Comparison of ENCODE assay signal across 1 cellular context in genomic region chr10:103917326-103918052, GRCh38.
A peak's percentile ranks its signal among the peaks of the same experiment; 100 is the strongest.
TF ChIP-seq lines count a peak whose summit lies in the region.

No MANE protein-coding gene starts in this region.

TF ChIP-seq in HepG2, 621 proteins besides CTCF, POLR2A, EP300 and RAD21 (continued from another document and continues in another):
- TF ChIP-seq, protein P1, sequence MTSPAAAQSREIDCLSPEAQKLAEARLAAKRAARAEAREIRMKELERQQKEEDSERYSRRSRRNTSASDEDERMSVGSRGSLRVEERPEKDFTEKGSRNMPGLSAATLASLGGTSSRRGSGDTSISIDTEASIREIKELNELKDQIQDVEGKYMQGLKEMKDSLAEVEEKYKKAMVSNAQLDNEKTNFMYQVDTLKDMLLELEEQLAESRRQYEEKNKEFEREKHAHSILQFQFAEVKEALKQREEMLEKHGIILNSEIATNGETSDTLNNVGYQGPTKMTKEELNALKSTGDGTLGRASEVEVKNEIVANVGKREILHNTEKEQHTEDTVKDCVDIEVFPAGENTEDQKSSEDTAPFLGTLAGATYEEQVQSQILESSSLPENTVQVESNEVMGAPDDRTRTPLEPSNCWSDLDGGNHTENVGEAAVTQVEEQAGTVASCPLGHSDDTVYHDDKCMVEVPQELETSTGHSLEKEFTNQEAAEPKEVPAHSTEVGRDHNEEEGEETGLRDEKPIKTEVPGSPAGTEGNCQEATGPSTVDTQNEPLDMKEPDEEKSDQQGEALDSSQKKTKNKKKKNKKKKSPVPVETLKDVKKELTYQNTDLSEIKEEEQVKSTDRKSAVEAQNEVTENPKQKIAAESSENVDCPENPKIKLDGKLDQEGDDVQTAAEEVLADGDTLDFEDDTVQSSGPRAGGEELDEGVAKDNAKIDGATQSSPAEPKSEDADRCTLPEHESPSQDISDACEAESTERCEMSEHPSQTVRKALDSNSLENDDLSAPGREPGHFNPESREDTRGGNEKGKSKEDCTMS (CRISPR knock-in tag; conservative IDR thresholded peaks at IDR 0.05) = no peak
- TF ChIP-seq TCF7 (IDR thresholded peaks at IDR 0.05; ENCODE audit: low read depth) (no peak), MXI1 (IDR thresholded peaks at IDR 0.05; ENCODE audit: borderline replicate concordance, low read depth, low read length) (no peak; the same call in 2 of the 3 replicates), SP1 (IDR thresholded peaks at IDR 0.05) (no peak), SP1 (CRISPR knock-in tag; IDR thresholded peaks at IDR 0.05) (no peak), ZBTB33 (CRISPR knock-in tag; IDR thresholded peaks at IDR 0.05) (no peak), DR1 (CRISPR knock-in tag; IDR thresholded peaks at IDR 0.05) (no peak), ATF3 (CRISPR knock-in tag; IDR thresholded peaks at IDR 0.05) (no peak), ZNF501 (CRISPR knock-in tag; IDR thresholded peaks at IDR 0.05) (0 out of 2 replicates have a peak, but pooled peaks have one; percentile 18), ZNF563 (CRISPR knock-in tag; IDR thresholded peaks at IDR 0.05) (peak; percentile 66; the same call in 1 of the 2 replicates), ZNF549 (CRISPR knock-in tag; IDR thresholded peaks at IDR 0.05) (no peak), KLF15 (CRISPR knock-in tag; IDR thresholded peaks at IDR 0.05; ENCODE audit: borderline replicate concordance) (no peak), ZNF430 (CRISPR knock-in tag; IDR thresholded peaks at IDR 0.05) (no peak), CC2D1A (CRISPR knock-in tag; IDR thresholded peaks at IDR 0.05) (no peak), GZF1 (CRISPR knock-in tag; IDR thresholded peaks at IDR 0.05) (no peak), ZNF460 (CRISPR knock-in tag; IDR thresholded peaks at IDR 0.05; ENCODE audit: borderline replicate concordance) (no peak), XBP1 (CRISPR knock-in tag; IDR thresholded peaks at IDR 0.05) (no peak), KLF12 (CRISPR knock-in tag; IDR thresholded peaks at IDR 0.05; ENCODE audit: borderline replicate concordance) (no peak), CCDC6 (CRISPR knock-in tag; IDR thresholded peaks at IDR 0.05) (no peak), ZNF775 (CRISPR knock-in tag; IDR thresholded peaks at IDR 0.05; ENCODE audit: borderline replicate concordance) (no peak; the same call in 1 of the 2 replicates), ZNF597 (CRISPR knock-in tag; IDR thresholded peaks at IDR 0.05) (no peak), CBX1 (IDR thresholded peaks at IDR 0.05; ENCODE audit: low read depth) (no peak), ZNF274 (CRISPR knock-in tag; IDR thresholded peaks at IDR 0.05) (0 out of 2 replicates have a peak, but pooled peaks have one; percentile 55), ZNF484 (CRISPR knock-in tag; IDR thresholded peaks at IDR 0.05; ENCODE audit: borderline replicate concordance, low read depth) (no peak), ZFP91 (CRISPR knock-in tag; IDR thresholded peaks at IDR 0.05; ENCODE audit: borderline replicate concordance) (no peak), SOX6 (IDR thresholded peaks at IDR 0.05) (no peak), SOX6 (CRISPR knock-in tag; IDR thresholded peaks at IDR 0.05) (no peak; the same call in 1 of the 2 replicates), NFATC3 (CRISPR knock-in tag; IDR thresholded peaks at IDR 0.05) (0 out of 2 replicates have a peak, but pooled peaks have one; percentile 20), FOXC1 (CRISPR knock-in tag; IDR thresholded peaks at IDR 0.05; ENCODE audit: borderline replicate concordance) (peak; percentile 77; the same call in 1 of the 2 replicates), BCL6 (CRISPR knock-in tag; IDR thresholded peaks at IDR 0.05) (no peak), JARID2 (CRISPR knock-in tag; IDR thresholded peaks at IDR 0.05; ENCODE audit: insufficient replicate concordance) (no peak), ZNF180 (CRISPR knock-in tag; IDR thresholded peaks at IDR 0.05; ENCODE audit: borderline replicate concordance, low read depth) (0 out of 2 replicates have a peak, but pooled peaks have one; percentile 34), ZNF788 (CRISPR knock-in tag; IDR thresholded peaks at IDR 0.05; ENCODE audit: borderline replicate concordance) (no peak), MTF2 (CRISPR knock-in tag; IDR thresholded peaks at IDR 0.05; ENCODE audit: borderline replicate concordance) (no peak), ZFP41 (CRISPR knock-in tag; IDR thresholded peaks at IDR 0.05; ENCODE audit: borderline replicate concordance) (no peak), YEATS4 (CRISPR knock-in tag; IDR thresholded peaks at IDR 0.05; ENCODE audit: borderline replicate concordance) (no peak), MAFK (conservative IDR thresholded peaks at IDR 0.05 in 1 of 2, IDR thresholded peaks at IDR 0.05 in 1 of 2; ENCODE audit: low read length in 2 of 2) (no peak), HMGA1 (CRISPR knock-in tag; conservative IDR thresholded peaks at IDR 0.05) (no peak), AGO1 (IDR thresholded peaks at IDR 0.05; ENCODE audit: low read depth, low read length, poor library complexity, severe bottlenecking) (no peak), CBFB (CRISPR knock-in tag; IDR thresholded peaks at IDR 0.05) (peak; percentile 20; the same call in 1 of the 2 replicates), ZKSCAN8 (CRISPR knock-in tag; IDR thresholded peaks at IDR 0.05; ENCODE audit: borderline replicate concordance) (0 out of 2 replicates have a peak, but pooled peaks have one; percentile 6), ZNF138 (CRISPR knock-in tag; IDR thresholded peaks at IDR 0.05; ENCODE audit: low read depth) (no peak)
- TF ChIP-seq, protein P2, sequence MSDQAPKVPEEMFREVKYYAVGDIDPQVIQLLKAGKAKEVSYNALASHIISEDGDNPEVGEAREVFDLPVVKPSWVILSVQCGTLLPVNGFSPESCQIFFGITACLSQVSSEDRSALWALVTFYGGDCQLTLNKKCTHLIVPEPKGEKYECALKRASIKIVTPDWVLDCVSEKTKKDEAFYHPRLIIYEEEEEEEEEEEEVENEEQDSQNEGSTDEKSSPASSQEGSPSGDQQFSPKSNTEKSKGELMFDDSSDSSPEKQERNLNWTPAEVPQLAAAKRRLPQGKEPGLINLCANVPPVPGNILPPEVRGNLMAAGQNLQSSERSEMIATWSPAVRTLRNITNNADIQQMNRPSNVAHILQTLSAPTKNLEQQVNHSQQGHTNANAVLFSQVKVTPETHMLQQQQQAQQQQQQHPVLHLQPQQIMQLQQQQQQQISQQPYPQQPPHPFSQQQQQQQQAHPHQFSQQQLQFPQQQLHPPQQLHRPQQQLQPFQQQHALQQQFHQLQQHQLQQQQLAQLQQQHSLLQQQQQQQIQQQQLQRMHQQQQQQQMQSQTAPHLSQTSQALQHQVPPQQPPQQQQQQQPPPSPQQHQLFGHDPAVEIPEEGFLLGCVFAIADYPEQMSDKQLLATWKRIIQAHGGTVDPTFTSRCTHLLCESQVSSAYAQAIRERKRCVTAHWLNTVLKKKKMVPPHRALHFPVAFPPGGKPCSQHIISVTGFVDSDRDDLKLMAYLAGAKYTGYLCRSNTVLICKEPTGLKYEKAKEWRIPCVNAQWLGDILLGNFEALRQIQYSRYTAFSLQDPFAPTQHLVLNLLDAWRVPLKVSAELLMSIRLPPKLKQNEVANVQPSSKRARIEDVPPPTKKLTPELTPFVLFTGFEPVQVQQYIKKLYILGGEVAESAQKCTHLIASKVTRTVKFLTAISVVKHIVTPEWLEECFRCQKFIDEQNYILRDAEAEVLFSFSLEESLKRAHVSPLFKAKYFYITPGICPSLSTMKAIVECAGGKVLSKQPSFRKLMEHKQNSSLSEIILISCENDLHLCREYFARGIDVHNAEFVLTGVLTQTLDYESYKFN (CRISPR knock-in tag; conservative IDR thresholded peaks at IDR 0.05) = no peak
- TF ChIP-seq, protein P3, sequence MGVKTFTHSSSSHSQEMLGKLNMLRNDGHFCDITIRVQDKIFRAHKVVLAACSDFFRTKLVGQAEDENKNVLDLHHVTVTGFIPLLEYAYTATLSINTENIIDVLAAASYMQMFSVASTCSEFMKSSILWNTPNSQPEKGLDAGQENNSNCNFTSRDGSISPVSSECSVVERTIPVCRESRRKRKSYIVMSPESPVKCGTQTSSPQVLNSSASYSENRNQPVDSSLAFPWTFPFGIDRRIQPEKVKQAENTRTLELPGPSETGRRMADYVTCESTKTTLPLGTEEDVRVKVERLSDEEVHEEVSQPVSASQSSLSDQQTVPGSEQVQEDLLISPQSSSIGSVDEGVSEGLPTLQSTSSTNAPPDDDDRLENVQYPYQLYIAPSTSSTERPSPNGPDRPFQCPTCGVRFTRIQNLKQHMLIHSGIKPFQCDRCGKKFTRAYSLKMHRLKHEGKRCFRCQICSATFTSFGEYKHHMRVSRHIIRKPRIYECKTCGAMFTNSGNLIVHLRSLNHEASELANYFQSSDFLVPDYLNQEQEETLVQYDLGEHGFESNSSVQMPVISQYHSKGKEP (CRISPR knock-in tag; IDR thresholded peaks at IDR 0.05) = no peak
- TF ChIP-seq, protein P4, sequence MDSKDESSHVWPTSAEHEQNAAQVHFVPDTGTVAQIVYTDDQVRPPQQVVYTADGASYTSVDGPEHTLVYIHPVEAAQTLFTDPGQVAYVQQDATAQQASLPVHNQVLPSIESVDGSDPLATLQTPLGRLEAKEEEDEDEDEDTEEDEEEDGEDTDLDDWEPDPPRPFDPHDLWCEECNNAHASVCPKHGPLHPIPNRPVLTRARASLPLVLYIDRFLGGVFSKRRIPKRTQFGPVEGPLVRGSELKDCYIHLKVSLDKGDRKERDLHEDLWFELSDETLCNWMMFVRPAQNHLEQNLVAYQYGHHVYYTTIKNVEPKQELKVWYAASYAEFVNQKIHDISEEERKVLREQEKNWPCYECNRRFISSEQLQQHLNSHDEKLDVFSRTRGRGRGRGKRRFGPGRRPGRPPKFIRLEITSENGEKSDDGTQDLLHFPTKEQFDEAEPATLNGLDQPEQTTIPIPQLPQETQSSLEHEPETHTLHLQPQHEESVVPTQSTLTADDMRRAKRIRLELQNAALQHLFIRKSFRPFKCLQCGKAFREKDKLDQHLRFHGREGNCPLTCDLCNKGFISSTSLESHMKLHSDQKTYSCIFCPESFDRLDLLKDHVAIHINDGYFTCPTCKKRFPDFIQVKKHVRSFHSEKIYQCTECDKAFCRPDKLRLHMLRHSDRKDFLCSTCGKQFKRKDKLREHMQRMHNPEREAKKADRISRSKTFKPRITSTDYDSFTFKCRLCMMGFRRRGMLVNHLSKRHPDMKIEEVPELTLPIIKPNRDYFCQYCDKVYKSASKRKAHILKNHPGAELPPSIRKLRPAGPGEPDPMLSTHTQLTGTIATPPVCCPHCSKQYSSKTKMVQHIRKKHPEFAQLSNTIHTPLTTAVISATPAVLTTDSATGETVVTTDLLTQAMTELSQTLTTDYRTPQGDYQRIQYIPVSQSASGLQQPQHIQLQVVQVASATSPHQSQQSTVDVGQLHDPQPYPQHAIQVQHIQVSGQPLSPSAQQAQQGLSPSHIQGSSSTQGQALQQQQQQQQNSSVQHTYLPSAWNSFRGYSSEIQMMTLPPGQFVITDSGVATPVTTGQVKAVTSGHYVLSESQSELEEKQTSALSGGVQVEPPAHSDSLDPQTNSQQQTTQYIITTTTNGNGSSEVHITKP (CRISPR knock-in tag; IDR thresholded peaks at IDR 0.05; ENCODE audit: low read depth) = no peak
- TF ChIP-seq, protein P5, sequence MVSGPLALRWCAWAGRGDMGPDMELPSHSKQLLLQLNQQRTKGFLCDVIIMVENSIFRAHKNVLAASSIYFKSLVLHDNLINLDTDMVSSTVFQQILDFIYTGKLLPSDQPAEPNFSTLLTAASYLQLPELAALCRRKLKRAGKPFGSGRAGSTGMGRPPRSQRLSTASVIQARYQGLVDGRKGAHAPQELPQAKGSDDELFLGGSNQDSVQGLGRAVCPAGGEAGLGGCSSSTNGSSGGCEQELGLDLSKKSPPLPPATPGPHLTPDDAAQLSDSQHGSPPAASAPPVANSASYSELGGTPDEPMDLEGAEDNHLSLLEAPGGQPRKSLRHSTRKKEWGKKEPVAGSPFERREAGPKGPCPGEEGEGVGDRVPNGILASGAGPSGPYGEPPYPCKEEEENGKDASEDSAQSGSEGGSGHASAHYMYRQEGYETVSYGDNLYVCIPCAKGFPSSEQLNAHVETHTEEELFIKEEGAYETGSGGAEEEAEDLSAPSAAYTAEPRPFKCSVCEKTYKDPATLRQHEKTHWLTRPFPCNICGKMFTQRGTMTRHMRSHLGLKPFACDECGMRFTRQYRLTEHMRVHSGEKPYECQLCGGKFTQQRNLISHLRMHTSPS (CRISPR knock-in tag; IDR thresholded peaks at IDR 0.05; ENCODE audit: low read depth) = no peak
- TF ChIP-seq, protein P6, sequence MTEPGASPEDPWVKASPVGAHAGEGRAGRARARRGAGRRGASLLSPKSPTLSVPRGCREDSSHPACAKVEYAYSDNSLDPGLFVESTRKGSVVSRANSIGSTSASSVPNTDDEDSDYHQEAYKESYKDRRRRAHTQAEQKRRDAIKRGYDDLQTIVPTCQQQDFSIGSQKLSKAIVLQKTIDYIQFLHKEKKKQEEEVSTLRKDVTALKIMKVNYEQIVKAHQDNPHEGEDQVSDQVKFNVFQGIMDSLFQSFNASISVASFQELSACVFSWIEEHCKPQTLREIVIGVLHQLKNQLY (CRISPR knock-in tag; IDR thresholded peaks at IDR 0.05) = no peak
